1 cellular context compared by ENCODE assay signal in genomic region chrX:2452317-2452784, GRCh38.
TF ChIP-seq lines count a peak whose summit lies in the region.

No MANE protein-coding gene starts in this region.

TF ChIP-seq in K562, 482 proteins besides CTCF, POLR2A, EP300 and RAD21 (continued from another document):
- no peak for TF ChIP-seq HBP1 (CRISPR knock-in tag; IDR thresholded peaks at IDR 0.05)
- TF ChIP-seq BMI1 (IDR thresholded peaks at IDR 0.05; ENCODE audit: low read length) = no peak
- no peak for TF ChIP-seq EGR1 (conservative IDR thresholded peaks at IDR 0.05)
TF ChIP-seq in K562: peak in this region for 36.
